In the genomic region with DNA sequence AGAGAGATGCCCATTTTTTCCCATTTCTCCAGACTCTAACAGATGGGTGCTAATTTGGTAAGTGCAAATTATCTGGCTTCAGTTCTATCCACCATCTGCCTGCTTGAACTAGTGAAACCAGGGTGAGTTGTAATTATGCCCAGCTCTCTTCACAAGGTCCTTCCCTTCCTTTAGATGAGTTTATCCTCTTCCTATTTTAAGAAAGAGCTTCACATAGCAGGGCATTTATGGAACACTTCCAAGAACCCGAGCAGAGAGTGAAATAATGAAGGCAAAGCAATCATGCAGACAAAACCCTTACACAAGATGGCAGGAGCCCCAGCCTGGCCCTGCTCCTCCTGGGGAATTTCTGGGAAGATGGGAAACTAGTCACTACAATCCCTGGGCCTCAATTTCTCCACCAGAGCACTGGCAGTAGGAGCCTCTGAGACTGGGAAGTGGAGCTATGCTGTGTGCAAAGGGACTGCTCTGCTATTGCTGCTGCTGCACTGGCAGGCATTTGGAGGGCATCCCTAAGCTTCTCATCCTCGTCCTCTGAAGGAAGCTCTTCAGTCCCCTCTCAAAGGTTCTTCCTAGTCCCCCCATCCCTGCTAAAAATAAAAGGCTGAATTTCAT, we compare ENCODE assay signal across 16 cellular contexts.
"Had no signal": no experiment of that assay in that cellular context is flagged by ENCODE, and none has a peak within 500 bp of the region (broad histone marks: within the 10 kb centered on the region; RNA-seq: fewer than 3 reads in every experiment).

No MANE protein-coding gene starts in this region.

- ATAC-seq: gastrocnemius medialis; left lobe of liver; mucosa of descending colon; naive thymus-derived CD4-positive, alpha-beta T cell; upper lobe of right lung had no signal

- DNase-seq: activated CD4-positive, alpha-beta T cell treated with anti-CD3 and anti-CD28 coated beads, Interleukin-2, amount 50 U/mL, for 1 hour; activated CD4-positive, CD25-positive, alpha-beta regulatory T cell; activated CD8-positive, alpha-beta memory T cell treated with anti-CD3 and anti-CD28 coated beads for 24 hours; activated gamma-delta T cell treated with Interleukin-2 at 50 U/mL for 16 hours; activated naive CD8-positive, alpha-beta T cell treated with anti-CD3 and anti-CD28 coated beads, Interleukin-2, amount 10 ng/mL, durations not matched to agents 7 days and 5 days; endodermal cell; gastrocnemius medialis; islet precursor cell; mucosa of descending colon; naive thymus-derived CD4-positive, alpha-beta T cell; ovary; stimulated activated CD4-positive, alpha-beta T cell treated with anti-CD3 and anti-CD28 coated beads, Interleukin-12 subunit alpha, Interleukin-12 subunit beta, amount 100 ng/mL, for 4 hours; stimulated activated CD4-positive, alpha-beta T cell treated with anti-CD3 and anti-CD28 coated beads, Interleukin-2, amount 100 ng/mL, for 24 hours; stomach; upper lobe of right lung had no signal
